1 cellular context compared by ENCODE assay signal in genomic region chr19:40461669-40462221, GRCh38.
TF ChIP-seq lines count a peak whose summit lies in the region.

No MANE protein-coding gene starts in this region.

TF ChIP-seq in HepG2, 621 proteins besides CTCF, POLR2A, EP300 and RAD21 (continues in another document):
- no peak; the same call in 1 of the 2 replicates for TF ChIP-seq FOXK1 (CRISPR knock-in tag; IDR thresholded peaks at IDR 0.05; ENCODE audit: borderline replicate concordance, low read depth)
- TF ChIP-seq KMT2A (CRISPR knock-in tag; IDR thresholded peaks at IDR 0.05) = no peak
- TF ChIP-seq, protein P1, sequence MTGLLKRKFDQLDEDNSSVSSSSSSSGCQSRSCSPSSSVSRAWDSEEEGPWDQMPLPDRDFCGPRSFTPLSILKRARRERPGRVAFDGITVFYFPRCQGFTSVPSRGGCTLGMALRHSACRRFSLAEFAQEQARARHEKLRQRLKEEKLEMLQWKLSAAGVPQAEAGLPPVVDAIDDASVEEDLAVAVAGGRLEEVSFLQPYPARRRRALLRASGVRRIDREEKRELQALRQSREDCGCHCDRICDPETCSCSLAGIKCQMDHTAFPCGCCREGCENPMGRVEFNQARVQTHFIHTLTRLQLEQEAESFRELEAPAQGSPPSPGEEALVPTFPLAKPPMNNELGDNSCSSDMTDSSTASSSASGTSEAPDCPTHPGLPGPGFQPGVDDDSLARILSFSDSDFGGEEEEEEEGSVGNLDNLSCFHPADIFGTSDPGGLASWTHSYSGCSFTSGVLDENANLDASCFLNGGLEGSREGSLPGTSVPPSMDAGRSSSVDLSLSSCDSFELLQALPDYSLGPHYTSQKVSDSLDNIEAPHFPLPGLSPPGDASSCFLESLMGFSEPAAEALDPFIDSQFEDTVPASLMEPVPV (CRISPR knock-in tag; IDR thresholded peaks at IDR 0.05) = no peak
- TF ChIP-seq ZNF724P (CRISPR knock-in tag; IDR thresholded peaks at IDR 0.05; ENCODE audit: borderline replicate concordance) = no peak
- no peak for TF ChIP-seq SATB2 (CRISPR knock-in tag; IDR thresholded peaks at IDR 0.05)
- TF ChIP-seq SKI (IDR thresholded peaks at IDR 0.05; ENCODE audit: partially characterized antibody) = no peak
- no peak for TF ChIP-seq NFATC3 (CRISPR knock-in tag; IDR thresholded peaks at IDR 0.05)
- 0 out of 2 replicates have a peak, but pooled peaks have one; percentile 6 for TF ChIP-seq PHF20 (CRISPR knock-in tag; IDR thresholded peaks at IDR 0.05)
- TF ChIP-seq REL (CRISPR knock-in tag; conservative IDR thresholded peaks at IDR 0.05) = no peak
- TF ChIP-seq NBN (conservative IDR thresholded peaks at IDR 0.05) = no peak
- TF ChIP-seq AHR (CRISPR knock-in tag; IDR thresholded peaks at IDR 0.05) = no peak
- TF ChIP-seq MXD3 (CRISPR knock-in tag; IDR thresholded peaks at IDR 0.05) = no peak
- TF ChIP-seq ZNF256 (CRISPR knock-in tag; conservative IDR thresholded peaks at IDR 0.05) = no peak
- TF ChIP-seq, protein P2, sequence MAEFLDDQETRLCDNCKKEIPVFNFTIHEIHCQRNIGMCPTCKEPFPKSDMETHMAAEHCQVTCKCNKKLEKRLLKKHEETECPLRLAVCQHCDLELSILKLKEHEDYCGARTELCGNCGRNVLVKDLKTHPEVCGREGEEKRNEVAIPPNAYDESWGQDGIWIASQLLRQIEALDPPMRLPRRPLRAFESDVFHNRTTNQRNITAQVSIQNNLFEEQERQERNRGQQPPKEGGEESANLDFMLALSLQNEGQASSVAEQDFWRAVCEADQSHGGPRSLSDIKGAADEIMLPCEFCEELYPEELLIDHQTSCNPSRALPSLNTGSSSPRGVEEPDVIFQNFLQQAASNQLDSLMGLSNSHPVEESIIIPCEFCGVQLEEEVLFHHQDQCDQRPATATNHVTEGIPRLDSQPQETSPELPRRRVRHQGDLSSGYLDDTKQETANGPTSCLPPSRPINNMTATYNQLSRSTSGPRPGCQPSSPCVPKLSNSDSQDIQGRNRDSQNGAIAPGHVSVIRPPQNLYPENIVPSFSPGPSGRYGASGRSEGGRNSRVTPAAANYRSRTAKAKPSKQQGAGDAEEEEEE (CRISPR knock-in tag; IDR thresholded peaks at IDR 0.05; ENCODE audit: borderline replicate concordance) = no peak
- no peak for TF ChIP-seq ZNF232 (CRISPR knock-in tag; IDR thresholded peaks at IDR 0.05; ENCODE audit: borderline replicate concordance)
- no peak for TF ChIP-seq ZNF207 (IDR thresholded peaks at IDR 0.05; ENCODE audit: borderline replicate concordance)
- no peak; the same call in 1 of the 2 replicates for TF ChIP-seq ZNF317 (CRISPR knock-in tag; IDR thresholded peaks at IDR 0.05)
- TF ChIP-seq LBX2 (CRISPR knock-in tag; IDR thresholded peaks at IDR 0.05; ENCODE audit: borderline replicate concordance) = no peak
- no peak for TF ChIP-seq MXD4 (CRISPR knock-in tag; IDR thresholded peaks at IDR 0.05)
- TF ChIP-seq KLF12 (CRISPR knock-in tag; IDR thresholded peaks at IDR 0.05; ENCODE audit: borderline replicate concordance) = no peak
- no peak for TF ChIP-seq ARID3A (IDR thresholded peaks at IDR 0.05; ENCODE audit: low read depth, low read length)
- peak; percentile 37; the same call in 1 of the 2 replicates for TF ChIP-seq YEATS2 (CRISPR knock-in tag; IDR thresholded peaks at IDR 0.05; ENCODE audit: borderline replicate concordance)
- TF ChIP-seq, protein P3, sequence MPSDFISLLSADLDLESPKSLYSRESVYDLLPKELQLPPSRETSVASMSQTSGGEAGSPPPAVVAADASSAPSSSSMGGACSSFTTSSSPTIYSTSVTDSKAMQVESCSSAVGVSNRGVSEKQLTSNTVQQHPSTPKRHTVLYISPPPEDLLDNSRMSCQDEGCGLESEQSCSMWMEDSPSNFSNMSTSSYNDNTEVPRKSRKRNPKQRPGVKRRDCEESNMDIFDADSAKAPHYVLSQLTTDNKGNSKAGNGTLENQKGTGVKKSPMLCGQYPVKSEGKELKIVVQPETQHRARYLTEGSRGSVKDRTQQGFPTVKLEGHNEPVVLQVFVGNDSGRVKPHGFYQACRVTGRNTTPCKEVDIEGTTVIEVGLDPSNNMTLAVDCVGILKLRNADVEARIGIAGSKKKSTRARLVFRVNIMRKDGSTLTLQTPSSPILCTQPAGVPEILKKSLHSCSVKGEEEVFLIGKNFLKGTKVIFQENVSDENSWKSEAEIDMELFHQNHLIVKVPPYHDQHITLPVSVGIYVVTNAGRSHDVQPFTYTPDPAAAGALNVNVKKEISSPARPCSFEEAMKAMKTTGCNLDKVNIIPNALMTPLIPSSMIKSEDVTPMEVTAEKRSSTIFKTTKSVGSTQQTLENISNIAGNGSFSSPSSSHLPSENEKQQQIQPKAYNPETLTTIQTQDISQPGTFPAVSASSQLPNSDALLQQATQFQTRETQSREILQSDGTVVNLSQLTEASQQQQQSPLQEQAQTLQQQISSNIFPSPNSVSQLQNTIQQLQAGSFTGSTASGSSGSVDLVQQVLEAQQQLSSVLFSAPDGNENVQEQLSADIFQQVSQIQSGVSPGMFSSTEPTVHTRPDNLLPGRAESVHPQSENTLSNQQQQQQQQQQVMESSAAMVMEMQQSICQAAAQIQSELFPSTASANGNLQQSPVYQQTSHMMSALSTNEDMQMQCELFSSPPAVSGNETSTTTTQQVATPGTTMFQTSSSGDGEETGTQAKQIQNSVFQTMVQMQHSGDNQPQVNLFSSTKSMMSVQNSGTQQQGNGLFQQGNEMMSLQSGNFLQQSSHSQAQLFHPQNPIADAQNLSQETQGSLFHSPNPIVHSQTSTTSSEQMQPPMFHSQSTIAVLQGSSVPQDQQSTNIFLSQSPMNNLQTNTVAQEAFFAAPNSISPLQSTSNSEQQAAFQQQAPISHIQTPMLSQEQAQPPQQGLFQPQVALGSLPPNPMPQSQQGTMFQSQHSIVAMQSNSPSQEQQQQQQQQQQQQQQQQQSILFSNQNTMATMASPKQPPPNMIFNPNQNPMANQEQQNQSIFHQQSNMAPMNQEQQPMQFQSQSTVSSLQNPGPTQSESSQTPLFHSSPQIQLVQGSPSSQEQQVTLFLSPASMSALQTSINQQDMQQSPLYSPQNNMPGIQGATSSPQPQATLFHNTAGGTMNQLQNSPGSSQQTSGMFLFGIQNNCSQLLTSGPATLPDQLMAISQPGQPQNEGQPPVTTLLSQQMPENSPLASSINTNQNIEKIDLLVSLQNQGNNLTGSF (CRISPR knock-in tag; IDR thresholded peaks at IDR 0.05) = no peak
- no peak for TF ChIP-seq NR2F6 (IDR thresholded peaks at IDR 0.05)
- peak; percentile 36; the same call in 1 of the 2 replicates for TF ChIP-seq NR2F6 (CRISPR knock-in tag; IDR thresholded peaks at IDR 0.05)
- TF ChIP-seq PRMT3 (CRISPR knock-in tag; IDR thresholded peaks at IDR 0.05; ENCODE audit: borderline replicate concordance, low read depth) = no peak
- no peak for TF ChIP-seq BRCA1 (CRISPR knock-in tag; IDR thresholded peaks at IDR 0.05)
- TF ChIP-seq TGIF2 (CRISPR knock-in tag; IDR thresholded peaks at IDR 0.05) = no peak
- TF ChIP-seq ZBTB7A (CRISPR knock-in tag; IDR thresholded peaks at IDR 0.05) = peak; percentile 33; the same call in 1 of the 2 replicates
- no peak for TF ChIP-seq NFRKB (IDR thresholded peaks at IDR 0.05)
- TF ChIP-seq, protein P4, sequence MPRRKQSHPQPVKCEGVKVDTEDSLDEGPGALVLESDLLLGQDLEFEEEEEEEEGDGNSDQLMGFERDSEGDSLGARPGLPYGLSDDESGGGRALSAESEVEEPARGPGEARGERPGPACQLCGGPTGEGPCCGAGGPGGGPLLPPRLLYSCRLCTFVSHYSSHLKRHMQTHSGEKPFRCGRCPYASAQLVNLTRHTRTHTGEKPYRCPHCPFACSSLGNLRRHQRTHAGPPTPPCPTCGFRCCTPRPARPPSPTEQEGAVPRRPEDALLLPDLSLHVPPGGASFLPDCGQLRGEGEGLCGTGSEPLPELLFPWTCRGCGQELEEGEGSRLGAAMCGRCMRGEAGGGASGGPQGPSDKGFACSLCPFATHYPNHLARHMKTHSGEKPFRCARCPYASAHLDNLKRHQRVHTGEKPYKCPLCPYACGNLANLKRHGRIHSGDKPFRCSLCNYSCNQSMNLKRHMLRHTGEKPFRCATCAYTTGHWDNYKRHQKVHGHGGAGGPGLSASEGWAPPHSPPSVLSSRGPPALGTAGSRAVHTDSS (CRISPR knock-in tag; conservative IDR thresholded peaks at IDR 0.05) = no peak
- no peak for TF ChIP-seq ZNF552 (CRISPR knock-in tag; IDR thresholded peaks at IDR 0.05; ENCODE audit: borderline replicate concordance)
- TF ChIP-seq POLR2AphosphoS5 (IDR thresholded peaks at IDR 0.05; ENCODE audit: low read depth, low read length) = no peak
- TF ChIP-seq GATAD1 (CRISPR knock-in tag; IDR thresholded peaks at IDR 0.05) = no peak
- TF ChIP-seq NFKB2 (CRISPR knock-in tag; IDR thresholded peaks at IDR 0.05; ENCODE audit: borderline replicate concordance) = no peak
- TF ChIP-seq NR2C2 (CRISPR knock-in tag; IDR thresholded peaks at IDR 0.05; ENCODE audit: borderline replicate concordance) = peak; percentile 74; the same call in 1 of the 2 replicates
- TF ChIP-seq, protein P5, sequence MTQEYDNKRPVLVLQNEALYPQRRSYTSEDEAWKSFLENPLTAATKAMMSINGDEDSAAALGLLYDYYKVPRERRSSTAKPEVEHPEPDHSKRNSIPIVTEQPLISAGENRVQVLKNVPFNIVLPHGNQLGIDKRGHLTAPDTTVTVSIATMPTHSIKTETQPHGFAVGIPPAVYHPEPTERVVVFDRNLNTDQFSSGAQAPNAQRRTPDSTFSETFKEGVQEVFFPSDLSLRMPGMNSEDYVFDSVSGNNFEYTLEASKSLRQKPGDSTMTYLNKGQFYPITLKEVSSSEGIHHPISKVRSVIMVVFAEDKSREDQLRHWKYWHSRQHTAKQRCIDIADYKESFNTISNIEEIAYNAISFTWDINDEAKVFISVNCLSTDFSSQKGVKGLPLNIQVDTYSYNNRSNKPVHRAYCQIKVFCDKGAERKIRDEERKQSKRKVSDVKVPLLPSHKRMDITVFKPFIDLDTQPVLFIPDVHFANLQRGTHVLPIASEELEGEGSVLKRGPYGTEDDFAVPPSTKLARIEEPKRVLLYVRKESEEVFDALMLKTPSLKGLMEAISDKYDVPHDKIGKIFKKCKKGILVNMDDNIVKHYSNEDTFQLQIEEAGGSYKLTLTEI (CRISPR knock-in tag; conservative IDR thresholded peaks at IDR 0.05) = no peak
- no peak for TF ChIP-seq RFX3 (CRISPR knock-in tag; IDR thresholded peaks at IDR 0.05)
- TF ChIP-seq FIP1L1 (IDR thresholded peaks at IDR 0.05; ENCODE audit: borderline replicate concordance, insufficient read depth, low read depth, low read length) = no peak
- TF ChIP-seq HOXA5 (CRISPR knock-in tag; IDR thresholded peaks at IDR 0.05) = no peak
- TF ChIP-seq ARNT2 (CRISPR knock-in tag; IDR thresholded peaks at IDR 0.05; ENCODE audit: low read depth) = no peak
- TF ChIP-seq ZNF282 (IDR thresholded peaks at IDR 0.05; ENCODE audit: partially characterized antibody) = no peak
- TF ChIP-seq TAF15 (IDR thresholded peaks at IDR 0.05; ENCODE audit: low read depth, low read length, poor library complexity, severe bottlenecking) = no peak
- no peak for TF ChIP-seq SPEN (CRISPR knock-in tag; IDR thresholded peaks at IDR 0.05; ENCODE audit: low read depth)
- no peak for TF ChIP-seq GMEB2 (CRISPR knock-in tag; IDR thresholded peaks at IDR 0.05; ENCODE audit: low read depth)
- TF ChIP-seq ZNF850 (CRISPR knock-in tag; conservative IDR thresholded peaks at IDR 0.05) = no peak
- TF ChIP-seq ZNF879 (CRISPR knock-in tag; IDR thresholded peaks at IDR 0.05) = no peak
- TF ChIP-seq MYNN (CRISPR knock-in tag; IDR thresholded peaks at IDR 0.05; ENCODE audit: low read depth) = no peak
- TF ChIP-seq ZNF720 (CRISPR knock-in tag; IDR thresholded peaks at IDR 0.05) = no peak
- no peak for TF ChIP-seq ZNF431 (CRISPR knock-in tag; IDR thresholded peaks at IDR 0.05; ENCODE audit: borderline replicate concordance, low read depth)
- no peak for TF ChIP-seq SAFB2 (CRISPR knock-in tag; IDR thresholded peaks at IDR 0.05; ENCODE audit: borderline replicate concordance, low read depth)
- no peak for TF ChIP-seq SMARCE1 (IDR thresholded peaks at IDR 0.05; ENCODE audit: borderline replicate concordance)
- no peak for TF ChIP-seq CCDC6 (CRISPR knock-in tag; IDR thresholded peaks at IDR 0.05)
- no peak for TF ChIP-seq CBX1 (IDR thresholded peaks at IDR 0.05; ENCODE audit: low read depth)
- no peak for TF ChIP-seq ZNF615 (CRISPR knock-in tag; IDR thresholded peaks at IDR 0.05; ENCODE audit: borderline replicate concordance)
